Comparison of ENCODE assay signal across 28 cellular contexts in genomic region chr15:79163395-79163794, GRCh38.
"Had no signal": no experiment of that assay in that cellular context is flagged by ENCODE, and none has a peak within 500 bp of the region (broad histone marks: within the 10 kb centered on the region; RNA-seq: fewer than 3 reads in every experiment).

No MANE protein-coding gene starts in this region.

- H3K4me3 ChIP-seq: colonic mucosa, coronary artery, dorsolateral prefrontal cortex, esophagus muscularis mucosa, esophagus squamous epithelium, gastrocnemius medialis, gastroesophageal sphincter, heart left ventricle, heart right ventricle had no signal

- H3K9me3 ChIP-seq: colonic mucosa, esophagus muscularis mucosa, esophagus squamous epithelium, gastrocnemius medialis, gastroesophageal sphincter, heart left ventricle, heart right ventricle had no signal

- FAIRE-seq: colon, endometrium, endothelial cell of umbilical vein, frontal cortex had no signal

- H3K36me3 ChIP-seq: colonic mucosa, esophagus muscularis mucosa, esophagus squamous epithelium, gastrocnemius medialis, gastroesophageal sphincter, heart left ventricle, heart right ventricle had no signal

- H3K27me3 ChIP-seq: colonic mucosa, dorsolateral prefrontal cortex, foreskin keratinocyte, gastrocnemius medialis, heart left ventricle, heart right ventricle had no signal

- H3K27ac ChIP-seq: colonic mucosa, coronary artery, dorsolateral prefrontal cortex, epithelial cell of prostate, esophagus muscularis mucosa, esophagus squamous epithelium, foreskin keratinocyte, gastrocnemius medialis, gastroesophageal sphincter, heart left ventricle, heart right ventricle had no signal

- H3K4me1 ChIP-seq: colonic mucosa, esophagus muscularis mucosa, esophagus squamous epithelium, foreskin keratinocyte, gastrocnemius medialis, gastroesophageal sphincter, heart left ventricle had no signal

- DNase-seq: colonic mucosa; cortex of kidney; dermis blood vessel endothelial cell; dorsolateral prefrontal cortex; effector CD4-positive, alpha-beta T cell; effector CD8-positive, alpha-beta T cell; effector memory CD4-positive, alpha-beta T cell; effector memory CD8-positive, alpha-beta T cell; endodermal cell; erythroblast; esophagus squamous epithelium; foreskin fibroblast; foreskin keratinocyte; foreskin melanocyte; gastrocnemius medialis; glutamatergic neuron; head of caudate nucleus; heart left ventricle; heart right ventricle had no signal

- ATAC-seq: effector memory CD8-positive, alpha-beta T cell; esophagus mucosa; foreskin keratinocyte; gastrocnemius medialis; gastroesophageal sphincter; heart left ventricle; heart right ventricle had no signal
